In the genomic region with DNA sequence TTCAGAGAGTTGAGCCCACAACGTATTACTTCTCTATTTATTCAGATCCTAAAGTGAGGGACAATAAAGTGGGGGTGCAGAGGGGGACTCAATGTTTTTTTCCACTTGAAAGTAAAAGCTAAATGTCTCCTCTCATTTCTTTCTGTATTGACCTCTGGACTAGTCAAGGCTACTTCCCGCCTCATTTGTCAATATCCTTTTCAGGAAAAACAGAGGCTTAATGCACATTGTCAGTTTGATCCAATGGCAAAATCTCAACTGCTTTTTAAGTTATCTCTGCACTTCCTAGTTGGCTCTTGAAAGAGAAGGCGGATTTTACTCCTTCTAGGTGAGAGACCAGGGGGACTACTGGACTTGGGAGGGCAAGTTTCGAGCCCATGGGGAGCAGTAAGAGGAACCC, we compare ENCODE assay signal across 20 cellular contexts. TPM values are rescaled to one million over a fixed set of nuclear protein-coding genes. Genes with fewer than 3 reads are reported as not detected.
DNase-seq lines count a peak whose midpoint lies in the region; ATAC-seq and TF ChIP-seq lines count a peak whose summit lies in the region.
"Had no signal": no experiment of that assay in that cellular context is flagged by ENCODE, and none has a peak within 500 bp of the region (broad histone marks: within the 10 kb centered on the region; RNA-seq: fewer than 3 reads in every experiment).

No MANE protein-coding gene starts in this region.

- H3K18ac ChIP-seq in neuronal stem cell (ENCODE audit: low read length), result no peak overlapping the region

- H3K14ac ChIP-seq in neuronal stem cell (ENCODE audit: low read length), result no peak overlapping the region

- no peaks in the 10 kb centered on the region for H3K9me2 ChIP-seq in hepatocyte (replicated peaks; ENCODE audit: insufficient read depth)

- TF ChIP-seq POLR2A in uterus (IDR thresholded peaks at IDR 0.05), result no peak

- H3K4me1 Mint-ChIP-seq in Caco-2 (ENCODE audit: low read depth, unreplicated experiment), result no peaks in the 10 kb centered on the region

- H3K27me3 ChIP-seq in heart right ventricle, result no peaks in the 10 kb centered on the region
- H3K27me3 ChIP-seq in hepatocyte, result no peaks in the 10 kb centered on the region
- H3K27me3 ChIP-seq in neutrophil, result no peaks in the 10 kb centered on the region
- no peaks in the 10 kb centered on the region for H3K27me3 ChIP-seq in uterus
- H3K27me3 ChIP-seq in neuronal stem cell (ENCODE audit: control insufficient read depth in 3 of 3, insufficient read depth in 3 of 3, low read depth in 1 of 3, low read length in 3 of 3), result no peaks in the 10 kb centered on the region
- H3K27me3 ChIP-seq in Caco-2 (replicated peaks; ENCODE audit: control insufficient read depth, insufficient read depth, low read length), result no peaks in the 10 kb centered on the region
- H3K27me3 ChIP-seq: thyroid gland had no signal

- H2AFZ ChIP-seq in hepatocyte, result no peak overlapping the region
- no peak overlapping the region for H2AFZ ChIP-seq in neuronal stem cell (ENCODE audit: low read length)

- no peaks in the 10 kb centered on the region for H3K36me3 Mint-ChIP-seq in Caco-2 (ENCODE audit: insufficient read depth, unreplicated experiment)

- H2BK15ac ChIP-seq in neuronal stem cell (ENCODE audit: low read length), result no peak overlapping the region

- H3K9me3 ChIP-seq in heart right ventricle (no peaks in the 10 kb centered on the region), hepatocyte (ENCODE audit: low read depth) (no peaks in the 10 kb centered on the region), neutrophil (no peaks in the 10 kb centered on the region), uterus (no peaks in the 10 kb centered on the region), neuronal stem cell (replicated peaks in 1 of 2; ENCODE audit: control insufficient read depth in 2 of 2, insufficient read depth in 1 of 2, low read depth in 1 of 2, low read length in 2 of 2) (no peaks in the 10 kb centered on the region), Caco-2 (no peaks in the 10 kb centered on the region)
- H3K9me3 ChIP-seq: thyroid gland had no signal

- H3K79me1 ChIP-seq in neuronal stem cell (ENCODE audit: low read depth, low read length), result peaks cover 2% of the 10 kb centered on the region

- no peak overlapping the region for H3K4me3 Mint-ChIP-seq in Caco-2 (ENCODE audit: unreplicated experiment)
- H3K4me3 Mint-ChIP-seq: immature natural killer cell had no signal

- no peak overlapping the region for H2BK12ac ChIP-seq in neuronal stem cell (ENCODE audit: low read length)

- H2BK5ac ChIP-seq in neuronal stem cell (ENCODE audit: low read length), result no peak overlapping the region

- H3K27ac ChIP-seq in heart right ventricle, result peak overlapping the region in 9 of 10 donors; percentile 11 to 80 (median 52)
- H3K27ac ChIP-seq in hepatocyte, result peak overlapping the region; percentile 6
- H3K27ac ChIP-seq in neutrophil, result peak overlapping the region; percentile 93
- peak overlapping the region; percentile 34 to 62 for H3K27ac ChIP-seq in uterus
- H3K27ac ChIP-seq in neuronal stem cell (replicated peaks; ENCODE audit: low read length), result no peak overlapping the region
- H3K27ac ChIP-seq: epithelial cell of prostate, thyroid gland had no signal

- H4K8ac ChIP-seq in neuronal stem cell (ENCODE audit: low read depth, low read length), result no peak overlapping the region

- H2BK120ac ChIP-seq in neuronal stem cell (ENCODE audit: low read depth, low read length), result no peak overlapping the region

- H4K91ac ChIP-seq in neuronal stem cell (ENCODE audit: low read depth, low read length, poor library complexity), result no peak overlapping the region

- no peak overlapping the region for H2AK5ac ChIP-seq in neuronal stem cell (ENCODE audit: low read depth, low read length)

- TF ChIP-seq CTCF in heart right ventricle (IDR thresholded peaks at IDR 0.05) (no peak), hepatocyte (IDR thresholded peaks at IDR 0.05; ENCODE audit: poor library complexity) (no peak), neutrophil (IDR thresholded peaks at IDR 0.05) (no peak), uterus (IDR thresholded peaks at IDR 0.05) (no peak), Caco-2 (IDR thresholded peaks at IDR 0.05; ENCODE audit: insufficient read depth in 1 of 2, low read depth in 1 of 2, low read length in 1 of 2, severe bottlenecking in 1 of 2, unreplicated experiment in 1 of 2) (no peak)

- WGBS in heart right ventricle, 2 donors, result 70% methylated on average over 4 of the region's 4 CpGs
- 76% methylated on average over 4 of the region's 4 CpGs for whole genome bisulfite sequencing in hepatocyte (ENCODE audit: low lambda C conversion rate, missing lambda C conversion rate)
- no CpG with 5 or more reads among the region's 4 CpGs for WGBS in neuronal stem cell (ENCODE audit: extremely low coverage in 2 of 2, insufficient read length in 2 of 2, insufficient replicate concordance in 1 of 2), 2 donors

- no peak overlapping the region for H3K27ac Mint-ChIP-seq in Caco-2 (ENCODE audit: unreplicated experiment)
- H3K27ac Mint-ChIP-seq: activated T-helper 2 cell treated with anti-CD3 and anti-CD28 coated beads, Interferon-gamma antibody, Interleukin-2, Interleukin-4, amounts not matched to agents 10 μg/mL and 5 μg/mL and 100 μg/mL, durations not matched to agents 14 hours and 24 hours and 36 hours had no signal

- no peaks in the 10 kb centered on the region for H3K27me3 Mint-ChIP-seq in Caco-2 (ENCODE audit: insufficient read depth, unreplicated experiment)

- no peak overlapping the region for H3K4ac ChIP-seq in neuronal stem cell (ENCODE audit: low read length)

- peaks cover 89% of the 10 kb centered on the region for H3K79me2 ChIP-seq in hepatocyte

- H3K4me2 ChIP-seq in hepatocyte, result peak overlapping the region; percentile 4
- H3K4me2 ChIP-seq in neuronal stem cell (ENCODE audit: insufficient read depth, low read length, poor library complexity, severe bottlenecking), result no peak overlapping the region

- H3K36me3 ChIP-seq in heart right ventricle (peaks cover 0 to 7% (median under 1%) of the 10 kb centered on the region in 9 donors), hepatocyte (replicated peaks; ENCODE audit: insufficient read depth, low read depth) (no peaks in the 10 kb centered on the region), neutrophil (peaks cover 4% of the 10 kb centered on the region), uterus (no peaks in the 10 kb centered on the region), neuronal stem cell (replicated peaks in 1 of 2; ENCODE audit: control insufficient read depth in 2 of 2, insufficient read depth in 2 of 2, low read length in 2 of 2) (peaks cover 4 to 9% of the 10 kb centered on the region in 2 donors), Caco-2 (ENCODE audit: control insufficient read depth, insufficient read depth, low read length) (no peaks in the 10 kb centered on the region)

- CTCF ChIA-PET in Caco-2 (lab: Charles Lee), result no interaction called here

- no peaks in the 10 kb centered on the region for H3K9me3 Mint-ChIP-seq in Caco-2 (ENCODE audit: unreplicated experiment)
- H3K9me3 Mint-ChIP-seq: activated T-helper 2 cell treated with anti-CD3 and anti-CD28 coated beads, Interferon-gamma antibody, Interleukin-2, Interleukin-4, amounts not matched to agents 10 μg/mL and 5 μg/mL and 100 μg/mL, durations not matched to agents 14 hours and 24 hours and 36 hours; immature natural killer cell had no signal

- H4K20me1 ChIP-seq in hepatocyte (ENCODE audit: insufficient read depth, poor library complexity, severe bottlenecking), result peaks cover 45% of the 10 kb centered on the region

- H3K4me1 ChIP-seq in heart right ventricle (peaks cover 24 to 81% (median 64%) of the 10 kb centered on the region in 9 donors), hepatocyte (ENCODE audit: insufficient read depth) (peaks cover 24% of the 10 kb centered on the region), neutrophil (ENCODE audit: control insufficient read depth in 1 of 2, insufficient read depth in 1 of 2, low read depth in 1 of 2, low read length in 1 of 2) (peaks cover 98 to 100% of the 10 kb centered on the region in 2 experiments), uterus (peaks cover 5% of the 10 kb centered on the region in 2 donors), neuronal stem cell (ENCODE audit: control insufficient read depth in 2 of 2, insufficient read depth in 1 of 2, low read depth in 1 of 2, low read length in 2 of 2) (peaks cover 0 to 5% of the 10 kb centered on the region in 2 donors), Caco-2 (peaks cover 4% of the 10 kb centered on the region; the same call in 1 of the 2 replicates)

- no TSS peak for BruUV-seq in Caco-2 (replicated peaks; lab: Mats Ljungman, UMichigan)

- POLR2A ChIA-PET in Caco-2 (lab: Charles Lee), result no interaction called here

- no peak overlapping the region for H3K4me3 ChIP-seq in heart right ventricle
- no peak overlapping the region for H3K4me3 ChIP-seq in hepatocyte
- H3K4me3 ChIP-seq in neutrophil (ENCODE audit: low read depth in 1 of 2, low read length in 1 of 2), result no peak overlapping the region
- H3K4me3 ChIP-seq in uterus, result no peak overlapping the region
- H3K4me3 ChIP-seq in neuronal stem cell (ENCODE audit: low read length in 2 of 2), result no peak overlapping the region
- no peak overlapping the region for H3K4me3 ChIP-seq in Caco-2 (ENCODE audit: low read depth, low read length)
- H3K4me3 ChIP-seq: thyroid gland had no signal

- DNase-seq in heart right ventricle (no peak), Right ventricle myocardium inferior (ENCODE audit: missing footprints) (no peak), hepatocyte (ENCODE audit: low spot score) (no peak), uterus (no peak), neuronal stem cell (ENCODE audit: low spot score) (no peak), Caco-2 (no peak), putamen (ENCODE audit: low spot score) (no peak)
- DNase-seq: activated CD8-positive, alpha-beta memory T cell treated with anti-CD3 and anti-CD28 coated beads for 24 hours; amygdala; Calu3; H7; immature natural killer cell; NCI-H1930; NCI-H510A; OCI-M1; stimulated activated CD4-positive, alpha-beta T cell treated with anti-CD3 and anti-CD28 coated beads, Interleukin-4, amount 100 ng/mL, for 24 hours; thyroid gland had no signal

- intact Hi-C loops in heart right ventricle (cut with DNase I), result loop anchor here in 2 of 10 donors (10.0 kb wide), 1 partner anchor 53 kb away; the partner anchor contains the start of gene HIPK2 (in 2 of the 2)
- intact Hi-C loops in Right ventricle myocardium inferior (cut with DNase I), result no loop called here
- intact Hi-C loops in uterus (cut with DNase I; ENCODE audit: low total_unique reads), result no loop called here
- intact Hi-C loops in Caco-2 (cut with micrococcal nuclease; ENCODE audit: unreplicated experiment), result no loop called here

- no peak overlapping the region for H3K9ac ChIP-seq in neuronal stem cell (ENCODE audit: low read depth, low read length, poor library complexity)

- no peak overlapping the region for H3K23ac ChIP-seq in neuronal stem cell (ENCODE audit: low read depth, low read length, poor library complexity)

- ATAC-seq in heart right ventricle, result no peak
- no peak for ATAC-seq in Right ventricle myocardium inferior

RNA-seq across cellular contexts. Expression of gene HIPK2, which starts 56.4 kb away (rescaled TPM):
- 100 to 1,000 TPM in 9 of 10 donors, 10 to 100 TPM in 1; 99.4 to 203 (median 136) TPM for total RNA-seq in heart right ventricle
- polyA plus RNA-seq in heart right ventricle, result 10 to 100 TPM; 19.7 to 29.3 TPM
- total RNA-seq in Right ventricle myocardium inferior, result 97.8 TPM
- 18.5 and 22.9 TPM in 2 replicates for total RNA-seq in hepatocyte
- 12.2 and 18.2 TPM in 2 replicates for polyA plus RNA-seq in hepatocyte
- 10 to 100 TPM in 3 of 4 donors, 1 to 10 TPM in 1; 9.4 to 65.8 (median 19.2) TPM for total RNA-seq in uterus
- polyA plus RNA-seq in neuronal stem cell (2013, experiment 1 of 2), result 23.0 TPM
- polyA plus RNA-seq in neuronal stem cell (2013, experiment 2 of 2), result 24.8 TPM
- total RNA-seq in Caco-2 (2022), result 35.6 and 42.8 TPM in 2 replicates
